In genomic region chrX:40149286-40150175, GRCh38 we compare ENCODE assay signal across 15 cellular contexts. TPM values are rescaled to one million over a fixed set of nuclear protein-coding genes. Genes with fewer than 3 reads are reported as not detected.
A peak's percentile ranks its signal among the peaks of the same experiment; 100 is the strongest.
DNase-seq lines count a peak whose midpoint lies in the region; ATAC-seq and TF ChIP-seq lines count a peak whose summit lies in the region.
"Had no signal": no experiment of that assay in that cellular context is flagged by ENCODE, and none has a peak within 500 bp of the region (broad histone marks: within the 10 kb centered on the region; RNA-seq: fewer than 3 reads in every experiment).

No MANE protein-coding gene starts in this region.

- H3K4me1 ChIP-seq in heart right ventricle, result peaks cover 6 to 76% (median 50%) of the 10 kb centered on the region in 9 donors

- WGBS in heart right ventricle, 2 donors, result 53 to 58% methylated on average over 17 of the region's 17 CpGs

- no peaks in the 10 kb centered on the region for H3K36me3 ChIP-seq in heart right ventricle
- H3K36me3 ChIP-seq: transverse colon had no signal

- TF ChIP-seq CTCF in heart right ventricle (IDR thresholded peaks at IDR 0.05) (no peak), VCaP (conservative IDR thresholded peaks at IDR 0.05) (no peak)

- intact Hi-C loops in heart right ventricle (cut with DNase I), result loop anchor here in 9 of 10 donors (5.0 to 10.0 kb wide), 9 partner anchors 37 to 415 kb away; partner anchors contain the start of gene BCOR (in 1 of the 9)
- intact Hi-C loops in cardiac septum (cut with DNase I), result loop anchor here (2.0 to 10.0 kb wide), 4 partner anchors 41 to 332 kb away; no protein-coding TSS in a partner anchor
- intact Hi-C loops in posterior cingulate gyrus (cut with DNase I), result loop anchor here (10.0 kb wide), 1 partner anchor 135 kb away; no protein-coding TSS in a partner anchor

- no peak for ATAC-seq in heart right ventricle
- ATAC-seq in HG03135 (IDR thresholded peaks at IDR 0.05; ENCODE audit: unreplicated experiment), result no peak
- ATAC-seq: stimulated activated memory B cell treated with anti-CD40 and anti-IgM and Interleukin-4, amounts not matched to agents 10 μg/mL and 1 μg/mL and 100 μg/mL, for 72 hours had no signal

- H3K27ac ChIP-seq in heart right ventricle (peak overlapping the region in 6 of 10 donors; percentile 10 to 67 (median 50)), VCaP (peak overlapping the region; percentile 97)
- H3K27ac ChIP-seq: skin epidermis had no signal

- peaks cover 0 to 100% (median 0%) of the 10 kb centered on the region in 7 donors for H3K27me3 ChIP-seq in heart right ventricle

- no peaks in the 10 kb centered on the region for H3K9me3 ChIP-seq in heart right ventricle
- H3K9me3 ChIP-seq: transverse colon had no signal

- DNase-seq in heart right ventricle (no peak), cardiac septum (ENCODE audit: low spot score) (no peak), islet precursor cell (peak; percentile 59), AG08395 (ENCODE audit: low spot score) (no peak), AG20443 (ENCODE audit: low spot score) (no peak), posterior cingulate gyrus (no peak)
- DNase-seq: activated CD4-positive, alpha-beta T cell treated with anti-CD3 and anti-CD28 coated beads, Interleukin-2, amount 50 U/mL, for 1 hour; effector CD4-positive, alpha-beta T cell; NCI-H1694; SHP77 treated with DMSO at 0.1 percent for 48 hours had no signal

- H3K4me3 ChIP-seq in heart right ventricle, result no peak overlapping the region
- H3K4me3 ChIP-seq: skin epidermis, transverse colon had no signal

RNA-seq across cellular contexts. Expression of gene BCOR, which starts 51.8 kb away (rescaled TPM):
- total RNA-seq in heart right ventricle, result 10 to 100 TPM; 12.4 to 27.2 (median 19.9) TPM
- polyA plus RNA-seq in heart right ventricle, result 10 to 100 TPM in 1 of 2 donors, 1 to 10 TPM in 1; 9.1 to 10.5 TPM
- 24.2 TPM for total RNA-seq in cardiac septum
